1 cellular context compared by ENCODE assay signal in the genomic region with DNA sequence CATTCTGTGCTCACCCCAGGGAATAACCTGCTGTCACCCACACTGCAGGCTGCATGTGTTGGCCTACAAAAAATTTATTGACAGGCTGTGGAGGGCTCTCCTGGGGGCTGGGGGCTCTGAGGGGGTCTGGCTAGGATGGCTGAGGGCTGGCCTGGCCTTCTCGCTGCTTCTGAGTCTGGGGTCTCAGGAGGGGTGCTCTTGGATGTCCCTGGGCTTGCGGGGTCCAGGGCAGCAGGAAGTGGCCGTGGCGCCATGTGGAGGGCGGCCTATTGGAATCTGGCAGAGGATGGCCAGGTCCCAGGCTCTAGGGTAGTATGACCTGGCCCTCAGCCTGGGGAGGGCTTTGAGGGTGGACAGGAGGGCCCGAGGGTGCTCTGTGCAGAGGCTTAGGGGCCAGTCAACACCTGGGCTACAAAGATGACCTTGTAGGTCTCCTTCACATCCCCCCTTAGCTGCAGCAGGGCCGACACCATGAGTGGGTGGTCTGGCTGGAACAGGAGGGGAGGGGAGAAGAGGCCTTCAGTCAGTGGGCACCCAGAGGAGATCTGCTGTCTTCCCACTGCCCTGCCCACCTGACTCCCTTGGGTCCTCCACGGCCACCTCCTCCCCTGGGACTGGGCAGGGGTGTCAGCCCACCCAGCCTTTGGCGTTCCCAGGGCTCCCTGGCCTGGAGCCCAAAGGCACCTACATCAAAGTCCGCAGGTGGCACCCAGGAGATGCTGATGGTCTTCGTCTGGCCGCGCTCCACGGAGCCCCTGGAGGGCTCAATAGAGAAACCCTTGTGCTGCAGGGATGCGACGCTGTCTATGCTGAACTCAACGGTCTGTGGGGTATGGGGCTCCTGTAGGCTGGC.
TF ChIP-seq lines count a peak whose summit lies in the region.

No MANE protein-coding gene starts in this region.

TF ChIP-seq in HEK293, 187 proteins besides CTCF, POLR2A, EP300 and RAD21 (continued from another document):
- TF ChIP-seq, protein P1, sequence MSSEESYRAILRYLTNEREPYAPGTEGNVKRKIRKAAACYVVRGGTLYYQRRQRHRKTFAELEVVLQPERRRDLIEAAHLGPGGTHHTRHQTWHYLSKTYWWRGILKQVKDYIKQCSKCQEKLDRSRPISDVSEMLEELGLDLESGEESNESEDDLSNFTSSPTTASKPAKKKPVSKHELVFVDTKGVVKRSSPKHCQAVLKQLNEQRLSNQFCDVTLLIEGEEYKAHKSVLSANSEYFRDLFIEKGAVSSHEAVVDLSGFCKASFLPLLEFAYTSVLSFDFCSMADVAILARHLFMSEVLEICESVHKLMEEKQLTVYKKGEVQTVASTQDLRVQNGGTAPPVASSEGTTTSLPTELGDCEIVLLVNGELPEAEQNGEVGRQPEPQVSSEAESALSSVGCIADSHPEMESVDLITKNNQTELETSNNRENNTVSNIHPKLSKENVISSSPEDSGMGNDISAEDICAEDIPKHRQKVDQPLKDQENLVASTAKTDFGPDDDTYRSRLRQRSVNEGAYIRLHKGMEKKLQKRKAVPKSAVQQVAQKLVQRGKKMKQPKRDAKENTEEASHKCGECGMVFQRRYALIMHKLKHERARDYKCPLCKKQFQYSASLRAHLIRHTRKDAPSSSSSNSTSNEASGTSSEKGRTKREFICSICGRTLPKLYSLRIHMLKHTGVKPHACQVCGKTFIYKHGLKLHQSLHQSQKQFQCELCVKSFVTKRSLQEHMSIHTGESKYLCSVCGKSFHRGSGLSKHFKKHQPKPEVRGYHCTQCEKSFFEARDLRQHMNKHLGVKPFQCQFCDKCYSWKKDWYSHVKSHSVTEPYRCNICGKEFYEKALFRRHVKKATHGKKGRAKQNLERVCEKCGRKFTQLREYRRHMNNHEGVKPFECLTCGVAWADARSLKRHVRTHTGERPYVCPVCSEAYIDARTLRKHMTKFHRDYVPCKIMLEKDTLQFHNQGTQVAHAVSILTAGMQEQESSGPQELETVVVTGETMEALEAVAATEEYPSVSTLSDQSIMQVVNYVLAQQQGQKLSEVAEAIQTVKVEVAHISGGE (tag by site-specific recombination; conservative IDR thresholded peaks at IDR 0.05; ENCODE audit: low read depth) = no peak
- TF ChIP-seq MEIS1 (CRISPR knock-in tag; IDR thresholded peaks at IDR 0.05; ENCODE audit: borderline replicate concordance) (no peak), ZFHX2 (tag by site-specific recombination; conservative IDR thresholded peaks at IDR 0.05) (peak; percentile 70), ZNF529 (tag by site-specific recombination; IDR thresholded peaks at IDR 0.05; ENCODE audit: insufficient replicate concordance) (no peak), GLI4 (tag by site-specific recombination; IDR thresholded peaks at IDR 0.05) (no peak)
TF ChIP-seq in HEK293: peak in this region for 3.
